In the genomic region with DNA sequence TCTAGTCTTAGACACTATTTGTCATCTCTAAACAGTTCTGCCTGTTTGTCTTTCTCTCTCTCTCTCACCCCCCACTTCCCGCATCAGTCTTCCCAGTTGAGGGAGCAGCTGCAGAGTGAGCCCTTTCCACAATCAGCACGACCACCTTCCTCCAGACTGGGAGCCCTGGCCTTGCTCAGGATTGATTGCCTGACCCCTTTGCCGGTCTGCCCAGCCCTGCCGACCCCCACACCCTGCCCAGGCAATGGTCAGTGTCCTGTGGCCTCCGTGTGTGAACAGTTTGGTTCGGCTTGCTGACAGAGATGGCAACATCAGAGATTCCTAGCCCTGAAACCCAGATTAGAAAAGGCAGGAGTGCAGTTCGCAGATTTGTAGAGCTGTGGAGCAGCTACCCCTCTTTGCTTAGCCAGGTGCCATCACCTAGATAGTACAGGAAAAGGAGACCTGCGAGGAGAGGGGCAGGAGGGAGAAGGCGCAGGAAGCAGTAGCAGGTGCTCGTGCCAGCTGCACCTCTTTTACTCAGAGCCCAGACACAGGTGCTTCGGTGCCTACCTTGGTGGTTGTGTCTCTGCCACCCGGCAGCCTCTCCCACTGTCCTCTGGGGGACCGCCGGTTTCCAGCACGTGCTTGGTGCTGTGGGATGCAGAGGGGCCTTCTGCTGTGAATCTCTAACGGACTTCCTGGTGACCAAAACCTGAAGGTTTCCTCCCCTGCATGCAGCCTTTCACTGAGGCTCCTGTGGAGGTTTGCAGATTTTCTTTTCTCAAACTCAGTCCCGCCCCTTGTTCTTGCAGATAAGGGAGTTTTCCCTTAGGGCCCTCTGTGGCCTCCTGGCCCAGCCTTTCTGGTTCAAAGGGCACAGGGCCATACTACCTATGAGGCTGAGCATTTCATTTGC, we compare ENCODE assay signal across 13 cellular contexts.
DNase-seq lines count a peak whose midpoint lies in the region; ATAC-seq and TF ChIP-seq lines count a peak whose summit lies in the region.
"Had no signal": no experiment of that assay in that cellular context is flagged by ENCODE, and none has a peak within 500 bp of the region (broad histone marks: within the 10 kb centered on the region; RNA-seq: fewer than 3 reads in every experiment).

No MANE protein-coding gene starts in this region.

- H3K4me2 ChIP-seq in DOHH2 (ENCODE audit: low read length) (peak overlapping the region; percentile 20), OCI-LY1 (ENCODE audit: low read length) (peak overlapping the region; percentile 58)

- H4K20me1 ChIP-seq in DOHH2 (ENCODE audit: control insufficient read depth, insufficient read depth, low read depth, low read length) (no peaks in the 10 kb centered on the region), OCI-LY1 (ENCODE audit: insufficient read depth, low read length) (no peaks in the 10 kb centered on the region)

- H3F3A ChIP-seq in DOHH2 (ENCODE audit: control insufficient read depth, insufficient read depth) (no peaks in the 10 kb centered on the region), OCI-LY1 (ENCODE audit: insufficient read depth, low read length) (no peaks in the 10 kb centered on the region)

- no peaks in the 10 kb centered on the region for H3K27me3 Mint-ChIP-seq in central memory CD8-positive, alpha-beta T cell
- H3K27me3 Mint-ChIP-seq in neural crest cell (ENCODE audit: low read depth) = no peaks in the 10 kb centered on the region

- H3K27me3 ChIP-seq in DOHH2 (ENCODE audit: control insufficient read depth, low read length) (peaks cover 38% of the 10 kb centered on the region), OCI-LY1 (ENCODE audit: insufficient read depth, low read length) (peaks cover 3% of the 10 kb centered on the region; the same call in 1 of the 2 replicates)
- H3K27me3 ChIP-seq: gastrocnemius medialis had no signal

- H3K27ac Mint-ChIP-seq in central memory CD8-positive, alpha-beta T cell (ENCODE audit: low read depth) = peak overlapping the region; percentile 91
- peak overlapping the region; percentile 57 for H3K27ac Mint-ChIP-seq in neural crest cell (ENCODE audit: unreplicated experiment)

- no peak overlapping the region for H3K4me3 ChIP-seq in DOHH2 (ENCODE audit: low read length)
- H3K4me3 ChIP-seq in OCI-LY1 (ENCODE audit: low read depth, low read length, poor library complexity, severe bottlenecking) = peak overlapping the region; percentile 41
- H3K4me3 ChIP-seq: gastrocnemius medialis, lung had no signal

- H3K4me1 ChIP-seq in DOHH2 (ENCODE audit: control insufficient read depth, low read length) = peaks cover 20% of the 10 kb centered on the region
- H3K4me1 ChIP-seq in OCI-LY1 (ENCODE audit: insufficient read depth, low read length, severe bottlenecking) = peaks cover 49% of the 10 kb centered on the region
- H3K4me1 ChIP-seq: gastrocnemius medialis had no signal

- H3K27ac ChIP-seq in DOHH2 (ENCODE audit: low read depth, low read length) (no peak overlapping the region), OCI-LY1 (ENCODE audit: low read depth, low read length, poor library complexity, severe bottlenecking) (peak overlapping the region; percentile 4)
- H3K27ac ChIP-seq: gastrocnemius medialis had no signal

- peak; percentile 31 for ATAC-seq in central memory CD8-positive, alpha-beta T cell (replicated peaks; ENCODE audit: extremely low read depth, poor library complexity, severe bottlenecking)
- ATAC-seq: gastrocnemius medialis, SK-N-SH treated with all-trans-retinoic acid at 6 μM for 48 hours had no signal

- peaks cover 69% of the 10 kb centered on the region for H3K4me1 Mint-ChIP-seq in central memory CD8-positive, alpha-beta T cell
- H3K4me1 Mint-ChIP-seq in neural crest cell = peaks cover 5% of the 10 kb centered on the region

- no peak for DNase-seq in central memory CD8-positive, alpha-beta T cell (ENCODE audit: low spot score in 2 of 2)
- no peak for DNase-seq in neural crest cell (ENCODE audit: low read depth, low spot score)
- no peak for DNase-seq in activated CD4-positive, CD25-positive, alpha-beta regulatory T cell treated with anti-CD3 and anti-CD28 coated beads, Interleukin-2, amount 50 U/mL, for 72 hours
- no peak for DNase-seq in NCI-H187 (lab: John Stamatoyannopoulos, UW)
- DNase-seq in NCI-H2196 treated with DMSO at 0.1 percent for 48 hours (lab: John Stamatoyannopoulos, UW; ENCODE audit: unreplicated experiment) = no peak
- DNase-seq in NCI-H1694 treated with DMSO at 0.1 percent for 48 hours (lab: John Stamatoyannopoulos, UW) = no peak
- DNase-seq: DMS79 treated with DMSO at 0.1 percent for 48 hours, gastrocnemius medialis, IMR-90 had no signal

- H3K9me2 ChIP-seq in DOHH2 (replicated peaks; ENCODE audit: control insufficient read depth, low read length) (no peaks in the 10 kb centered on the region), OCI-LY1 (ENCODE audit: low read depth, low read length) (no peaks in the 10 kb centered on the region)

- no peak overlapping the region for H2AFZ ChIP-seq in OCI-LY1 (ENCODE audit: low read length)

- H3K36me3 ChIP-seq in DOHH2 (ENCODE audit: control insufficient read depth, low read length) (no peaks in the 10 kb centered on the region), OCI-LY1 (ENCODE audit: insufficient read depth, low read length) (no peaks in the 10 kb centered on the region)
- H3K36me3 ChIP-seq: gastrocnemius medialis had no signal

- H3K9me3 ChIP-seq in DOHH2 (ENCODE audit: control insufficient read depth, insufficient read depth, low read length) = no peaks in the 10 kb centered on the region
- no peaks in the 10 kb centered on the region for H3K9me3 ChIP-seq in OCI-LY1 (ENCODE audit: low read length)
- H3K9me3 ChIP-seq: gastrocnemius medialis had no signal

- peak overlapping the region; percentile 83 for H3K4me3 Mint-ChIP-seq in central memory CD8-positive, alpha-beta T cell
- H3K4me3 Mint-ChIP-seq in neural crest cell = no peak overlapping the region

- H3K79me2 ChIP-seq in DOHH2 (ENCODE audit: control insufficient read depth, low read length) (no peaks in the 10 kb centered on the region), OCI-LY1 (ENCODE audit: insufficient read depth, low read length) (no peaks in the 10 kb centered on the region)

- H3K9me3 Mint-ChIP-seq in central memory CD8-positive, alpha-beta T cell = no peaks in the 10 kb centered on the region
- H3K9me3 Mint-ChIP-seq in neural crest cell = no peaks in the 10 kb centered on the region

- TF ChIP-seq CTCF in DOHH2 (IDR thresholded peaks at IDR 0.05; ENCODE audit: low read depth, low read length, poor library complexity, severe bottlenecking) = no peak
- TF ChIP-seq CTCF in OCI-LY1 (IDR thresholded peaks at IDR 0.05; ENCODE audit: low read length) = no peak
- TF ChIP-seq CTCF in neural crest cell (conservative IDR thresholded peaks at IDR 0.05) = no peak

- H3K9ac ChIP-seq in OCI-LY1 (ENCODE audit: low read length) = peak overlapping the region; percentile 26; the same call in 1 of the 2 replicates

- H3K36me3 Mint-ChIP-seq in central memory CD8-positive, alpha-beta T cell (ENCODE audit: insufficient read depth) = peaks cover 17% of the 10 kb centered on the region
- no peaks in the 10 kb centered on the region for H3K36me3 Mint-ChIP-seq in neural crest cell (ENCODE audit: low read depth)
